In the genomic region with DNA sequence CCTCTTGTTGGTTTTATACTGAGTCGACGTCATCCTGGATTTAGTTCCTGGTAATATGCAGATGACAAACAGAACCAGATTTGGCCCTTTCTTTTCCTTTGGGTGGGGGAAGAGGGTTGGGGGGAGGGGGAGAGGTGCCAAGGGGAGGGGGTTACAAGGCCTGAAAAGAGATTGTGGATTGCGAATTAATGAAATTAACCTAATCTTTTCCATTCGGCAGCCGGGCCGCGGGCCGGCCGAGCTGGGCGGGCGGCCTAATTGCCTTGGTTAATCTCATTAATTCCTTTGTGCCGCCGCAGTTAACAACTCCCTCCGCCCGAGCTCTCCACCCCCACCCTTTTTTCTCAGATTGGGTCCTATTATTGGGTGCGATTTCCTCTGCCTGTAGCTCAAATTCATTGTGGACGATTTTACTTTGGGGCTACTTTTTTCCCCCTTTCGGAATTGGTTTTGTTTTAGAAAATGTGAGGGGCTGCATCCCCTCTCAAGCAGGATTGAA, we compare ENCODE assay signal across 1 cellular context.
TF ChIP-seq lines count a peak whose summit lies in the region.

No MANE protein-coding gene starts in this region.

TF ChIP-seq in HepG2, 621 proteins besides CTCF, POLR2A, EP300 and RAD21 (continued from another document):
- TF ChIP-seq, protein P1, sequence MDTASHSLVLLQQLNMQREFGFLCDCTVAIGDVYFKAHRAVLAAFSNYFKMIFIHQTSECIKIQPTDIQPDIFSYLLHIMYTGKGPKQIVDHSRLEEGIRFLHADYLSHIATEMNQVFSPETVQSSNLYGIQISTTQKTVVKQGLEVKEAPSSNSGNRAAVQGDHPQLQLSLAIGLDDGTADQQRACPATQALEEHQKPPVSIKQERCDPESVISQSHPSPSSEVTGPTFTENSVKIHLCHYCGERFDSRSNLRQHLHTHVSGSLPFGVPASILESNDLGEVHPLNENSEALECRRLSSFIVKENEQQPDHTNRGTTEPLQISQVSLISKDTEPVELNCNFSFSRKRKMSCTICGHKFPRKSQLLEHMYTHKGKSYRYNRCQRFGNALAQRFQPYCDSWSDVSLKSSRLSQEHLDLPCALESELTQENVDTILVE (CRISPR knock-in tag; IDR thresholded peaks at IDR 0.05), result no peak
- TF ChIP-seq, protein P2, sequence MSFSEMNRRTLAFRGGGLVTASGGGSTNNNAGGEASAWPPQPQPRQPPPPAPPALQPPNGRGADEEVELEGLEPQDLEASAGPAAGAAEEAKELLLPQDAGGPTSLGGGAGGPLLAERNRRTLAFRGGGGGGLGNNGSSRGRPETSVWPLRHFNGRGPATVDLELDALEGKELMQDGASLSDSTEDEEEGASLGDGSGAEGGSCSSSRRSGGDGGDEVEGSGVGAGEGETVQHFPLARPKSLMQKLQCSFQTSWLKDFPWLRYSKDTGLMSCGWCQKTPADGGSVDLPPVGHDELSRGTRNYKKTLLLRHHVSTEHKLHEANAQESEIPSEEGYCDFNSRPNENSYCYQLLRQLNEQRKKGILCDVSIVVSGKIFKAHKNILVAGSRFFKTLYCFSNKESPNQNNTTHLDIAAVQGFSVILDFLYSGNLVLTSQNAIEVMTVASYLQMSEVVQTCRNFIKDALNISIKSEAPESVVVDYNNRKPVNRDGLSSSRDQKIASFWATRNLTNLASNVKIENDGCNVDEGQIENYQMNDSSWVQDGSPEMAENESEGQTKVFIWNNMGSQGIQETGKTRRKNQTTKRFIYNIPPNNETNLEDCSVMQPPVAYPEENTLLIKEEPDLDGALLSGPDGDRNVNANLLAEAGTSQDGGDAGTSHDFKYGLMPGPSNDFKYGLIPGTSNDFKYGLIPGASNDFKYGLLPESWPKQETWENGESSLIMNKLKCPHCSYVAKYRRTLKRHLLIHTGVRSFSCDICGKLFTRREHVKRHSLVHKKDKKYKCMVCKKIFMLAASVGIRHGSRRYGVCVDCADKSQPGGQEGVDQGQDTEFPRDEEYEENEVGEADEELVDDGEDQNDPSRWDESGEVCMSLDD (CRISPR knock-in tag; IDR thresholded peaks at IDR 0.05; ENCODE audit: borderline replicate concordance), result no peak
- TF ChIP-seq AHR (CRISPR knock-in tag; IDR thresholded peaks at IDR 0.05) (no peak), ZNF549 (CRISPR knock-in tag; IDR thresholded peaks at IDR 0.05) (no peak), BCL6 (CRISPR knock-in tag; IDR thresholded peaks at IDR 0.05) (no peak), GTF2F1 (IDR thresholded peaks at IDR 0.05; ENCODE audit: low read length) (no peak), YEATS2 (CRISPR knock-in tag; IDR thresholded peaks at IDR 0.05; ENCODE audit: borderline replicate concordance) (no peak), STAG1 (CRISPR knock-in tag; IDR thresholded peaks at IDR 0.05) (no peak), ZNF557 (CRISPR knock-in tag; IDR thresholded peaks at IDR 0.05) (no peak), TBX2 (CRISPR knock-in tag; IDR thresholded peaks at IDR 0.05; ENCODE audit: borderline replicate concordance) (no peak)
- TF ChIP-seq, protein P3, sequence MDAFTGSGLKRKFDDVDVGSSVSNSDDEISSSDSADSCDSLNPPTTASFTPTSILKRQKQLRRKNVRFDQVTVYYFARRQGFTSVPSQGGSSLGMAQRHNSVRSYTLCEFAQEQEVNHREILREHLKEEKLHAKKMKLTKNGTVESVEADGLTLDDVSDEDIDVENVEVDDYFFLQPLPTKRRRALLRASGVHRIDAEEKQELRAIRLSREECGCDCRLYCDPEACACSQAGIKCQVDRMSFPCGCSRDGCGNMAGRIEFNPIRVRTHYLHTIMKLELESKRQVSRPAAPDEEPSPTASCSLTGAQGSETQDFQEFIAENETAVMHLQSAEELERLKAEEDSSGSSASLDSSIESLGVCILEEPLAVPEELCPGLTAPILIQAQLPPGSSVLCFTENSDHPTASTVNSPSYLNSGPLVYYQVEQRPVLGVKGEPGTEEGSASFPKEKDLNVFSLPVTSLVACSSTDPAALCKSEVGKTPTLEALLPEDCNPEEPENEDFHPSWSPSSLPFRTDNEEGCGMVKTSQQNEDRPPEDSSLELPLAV (CRISPR knock-in tag; conservative IDR thresholded peaks at IDR 0.05; ENCODE audit: low read depth), result no peak
- TF ChIP-seq, protein P4, sequence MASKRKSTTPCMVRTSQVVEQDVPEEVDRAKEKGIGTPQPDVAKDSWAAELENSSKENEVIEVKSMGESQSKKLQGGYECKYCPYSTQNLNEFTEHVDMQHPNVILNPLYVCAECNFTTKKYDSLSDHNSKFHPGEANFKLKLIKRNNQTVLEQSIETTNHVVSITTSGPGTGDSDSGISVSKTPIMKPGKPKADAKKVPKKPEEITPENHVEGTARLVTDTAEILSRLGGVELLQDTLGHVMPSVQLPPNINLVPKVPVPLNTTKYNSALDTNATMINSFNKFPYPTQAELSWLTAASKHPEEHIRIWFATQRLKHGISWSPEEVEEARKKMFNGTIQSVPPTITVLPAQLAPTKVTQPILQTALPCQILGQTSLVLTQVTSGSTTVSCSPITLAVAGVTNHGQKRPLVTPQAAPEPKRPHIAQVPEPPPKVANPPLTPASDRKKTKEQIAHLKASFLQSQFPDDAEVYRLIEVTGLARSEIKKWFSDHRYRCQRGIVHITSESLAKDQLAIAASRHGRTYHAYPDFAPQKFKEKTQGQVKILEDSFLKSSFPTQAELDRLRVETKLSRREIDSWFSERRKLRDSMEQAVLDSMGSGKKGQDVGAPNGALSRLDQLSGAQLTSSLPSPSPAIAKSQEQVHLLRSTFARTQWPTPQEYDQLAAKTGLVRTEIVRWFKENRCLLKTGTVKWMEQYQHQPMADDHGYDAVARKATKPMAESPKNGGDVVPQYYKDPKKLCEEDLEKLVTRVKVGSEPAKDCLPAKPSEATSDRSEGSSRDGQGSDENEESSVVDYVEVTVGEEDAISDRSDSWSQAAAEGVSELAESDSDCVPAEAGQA (IDR thresholded peaks at IDR 0.05; ENCODE audit: low read depth), result no peak
- TF ChIP-seq, protein P4 (CRISPR knock-in tag; IDR thresholded peaks at IDR 0.05; ENCODE audit: borderline replicate concordance), result no peak
